In the genomic region with DNA sequence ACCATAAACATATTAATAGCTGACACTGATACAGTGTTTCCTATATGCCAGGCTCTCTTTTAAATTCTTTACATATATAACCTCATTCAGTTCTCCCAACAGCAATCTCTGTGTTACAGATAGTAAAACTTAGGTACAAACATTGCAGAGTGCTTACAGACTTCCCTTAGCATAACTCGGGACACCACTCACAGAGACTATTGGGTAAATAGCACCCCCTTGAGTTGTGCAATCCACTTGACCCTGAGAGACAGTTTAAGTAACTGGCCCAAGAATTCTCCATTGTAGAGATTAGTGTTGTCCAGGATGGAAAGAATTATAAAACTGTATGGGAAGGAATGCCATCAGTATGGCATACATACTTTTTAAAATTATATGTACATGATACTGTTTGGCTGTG, we compare ENCODE assay signal across 16 cellular contexts.
DNase-seq lines count a peak whose midpoint lies in the region; ATAC-seq and TF ChIP-seq lines count a peak whose summit lies in the region.
"Had no signal": no experiment of that assay in that cellular context is flagged by ENCODE, and none has a peak within 500 bp of the region (broad histone marks: within the 10 kb centered on the region; RNA-seq: fewer than 3 reads in every experiment).

No MANE protein-coding gene starts in this region.

- no peaks in the 10 kb centered on the region for H3K27me3 ChIP-seq in Karpas-422 (ENCODE audit: low read length)
- H3K27me3 ChIP-seq in lower lobe of right lung (ENCODE audit: low read depth), result no peaks in the 10 kb centered on the region

- H3K9me3 ChIP-seq in Karpas-422 (ENCODE audit: low read length) (no peaks in the 10 kb centered on the region), lower lobe of right lung (no peaks in the 10 kb centered on the region)

- H3K9me2 ChIP-seq in Karpas-422 (replicated peaks; ENCODE audit: insufficient read depth, low read length), result no peaks in the 10 kb centered on the region

- H3K4me1 ChIP-seq in Karpas-422 (ENCODE audit: low read length), result no peaks in the 10 kb centered on the region
- no peaks in the 10 kb centered on the region for H3K4me1 ChIP-seq in lower lobe of right lung

- CTCF ChIA-PET in GM10248 (lab: Yijun Ruan, JAX), result interaction anchor here (0.7 to 5.6 kb wide), 9 partner anchors 9 to 353 kb away, joined by 3 to 73 read pairs (median 3); no protein-coding TSS in a partner anchor

- H3K4me2 ChIP-seq in Karpas-422 (ENCODE audit: low read depth, low read length, poor library complexity, severe bottlenecking), result no peak overlapping the region
- H3K4me2 ChIP-seq: GM23338 had no signal

- intact Hi-C loops in lower lobe of right lung (cut with DNase I), result no loop called here

- H2AFZ ChIP-seq in Karpas-422 (ENCODE audit: low read length), result no peak overlapping the region
- H2AFZ ChIP-seq: GM23338 had no signal

- H3K27ac ChIP-seq in Karpas-422 (ENCODE audit: low read length) (no peak overlapping the region), lower lobe of right lung (no peak overlapping the region)

- in situ Hi-C loops in astrocyte of the spinal cord (cut with HindIII; ENCODE audit: low sequenced_read_pairs) (no loop called here), KBM-7 (cut with MboI; ENCODE audit: low pct_unique_long_range_greater_than_20kb, low sequenced_read_pairs) (no loop called here)

- H4K20me1 ChIP-seq in Karpas-422 (ENCODE audit: insufficient read depth, low read depth, low read length), result no peaks in the 10 kb centered on the region

- H3K79me2 ChIP-seq in Karpas-422 (ENCODE audit: low read length), result no peaks in the 10 kb centered on the region

- H3K36me3 ChIP-seq in Karpas-422 (ENCODE audit: insufficient read depth, low read length) (no peaks in the 10 kb centered on the region), lower lobe of right lung (no peaks in the 10 kb centered on the region)

- no peak overlapping the region for H3K9ac ChIP-seq in Karpas-422 (ENCODE audit: low read length)

- POLR2A ChIA-PET in GM10248 (lab: Yijun Ruan, JAX), result no interaction called here

- TF ChIP-seq CTCF in GM10248 (IDR thresholded peaks at IDR 0.05; ENCODE audit: control extremely low read depth, extremely low read depth, low read depth, missing control alignments) (peak; percentile 5), astrocyte of the spinal cord (IDR thresholded peaks at IDR 0.05; ENCODE audit: low read depth, low read length) (peak; percentile 21), lower lobe of right lung (IDR thresholded peaks at IDR 0.05) (peak; percentile 11)

- ATAC-seq in lower lobe of right lung (peak in 1 of 2 donors; percentile 36), HG03280 (IDR thresholded peaks at IDR 0.05; ENCODE audit: unreplicated experiment) (no peak), GM18909 (IDR thresholded peaks at IDR 0.05; ENCODE audit: poor library complexity, unreplicated experiment) (no peak)
- ATAC-seq: GM23338, PC-3, T-helper 17 cell had no signal

- H3K4me3 ChIP-seq in Karpas-422 (ENCODE audit: low read length) (no peak overlapping the region), astrocyte of the spinal cord (ENCODE audit: low read depth, low read length) (no peak overlapping the region), lower lobe of right lung (no peak overlapping the region)
- H3K4me3 ChIP-seq: GM23338 had no signal

- DNase-seq in GM10248 (ENCODE audit: extremely low spot score) (no peak), Karpas-422 (peak; percentile 56), astrocyte of the spinal cord (ENCODE audit: low read depth, low spot score) (no peak), lower lobe of right lung (no peak), KBM-7 (no peak)
- DNase-seq: C1 segment of cervical spinal cord, EL, MV-4-11, NCI-H146, NCI-H345, NCI-H526 treated with DMSO at 0.1 percent for 48 hours, PC-3, T-helper 17 cell had no signal
